ENCODE assay signal across 22 cellular contexts in the genomic region with DNA sequence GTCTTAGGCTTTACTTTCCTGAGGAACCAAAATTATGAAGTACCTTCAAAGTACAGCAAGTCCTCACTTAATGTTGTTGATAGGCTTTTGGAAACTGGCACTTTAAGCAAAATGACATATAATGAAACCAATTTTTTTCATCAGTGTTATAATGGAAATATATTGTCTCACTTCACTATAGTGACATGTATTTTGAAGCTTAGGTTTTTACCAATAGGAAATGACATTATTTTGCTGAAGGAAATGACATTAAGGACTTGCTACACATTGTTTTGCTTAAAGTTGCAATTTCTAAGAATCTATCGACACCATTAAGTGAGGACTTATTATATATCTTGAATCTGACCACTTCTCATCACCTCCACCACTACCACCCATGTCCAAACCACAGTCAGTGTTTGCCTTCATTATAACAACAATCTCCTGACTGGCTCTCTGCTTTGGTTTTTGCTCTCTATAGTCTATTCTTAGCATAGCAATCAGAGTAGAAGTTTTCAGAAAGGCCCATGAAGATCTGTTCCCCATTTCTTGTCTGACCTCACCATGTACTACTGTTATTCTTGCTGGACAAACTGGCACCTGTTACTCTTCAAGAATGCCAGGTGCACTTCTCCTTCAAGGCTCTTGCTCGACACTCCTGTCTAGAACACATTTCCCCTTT.
"Had no signal": no experiment of that assay in that cellular context is flagged by ENCODE, and none has a peak within 500 bp of the region (broad histone marks: within the 10 kb centered on the region; RNA-seq: fewer than 3 reads in every experiment).

No MANE protein-coding gene starts in this region.

- H3K4me3 Mint-ChIP-seq: activated CD4-positive, alpha-beta T cell treated with anti-CD3 and anti-CD28 coated beads, Interleukin-2, amount 10 ng/mL, durations not matched to agents 7 days and 5 days; activated CD8-positive, alpha-beta T cell treated with anti-CD3 and anti-CD28 coated beads, Interleukin-2, amount 10 ng/mL, durations not matched to agents 7 days and 5 days; activated T-helper 1 cell treated with anti-CD3 and anti-CD28 coated beads, Interleukin-12 subunit alpha, Interleukin-12 subunit beta, Interleukin-2, Interleukin-4 antibody, amounts not matched to agents 30 ng/mL and 10 ng/mL and 1 ng/mL, durations not matched to agents 14 hours and 24 hours and 36 hours; neural crest cell; stimulated activated effector memory CD8-positive, alpha-beta T cell treated with anti-CD3 and anti-CD28 coated beads, Interleukin-12 subunit alpha, Interleukin-12 subunit beta, amount 100 ng/mL, for 72 hours; T-helper 1 cell treated with Interleukin-12 subunit alpha and Interleukin-12 subunit beta and Interleukin-4 antibody, amounts not matched to agents 30 μg/mL and 1 μg/mL, for 36 hours; type B pancreatic cell had no signal

- DNase-seq: activated CD4-positive, alpha-beta T cell treated with anti-CD3 and anti-CD28 coated beads, Interleukin-2, amount 10 ng/mL, durations not matched to agents 7 days and 5 days; activated CD4-positive, CD25-positive, alpha-beta regulatory T cell; activated CD8-positive, alpha-beta T cell treated with anti-CD3 and anti-CD28 coated beads, Interleukin-2, amount 10 ng/mL, durations not matched to agents 7 days and 5 days; activated gamma-delta T cell; colonic mucosa; dorsolateral prefrontal cortex; heart left ventricle; islet precursor cell; left cardiac atrium; mesenchymal stem cell; occipital lobe; right lobe of liver; stimulated activated CD4-positive, alpha-beta T cell treated with anti-CD3 and anti-CD28 coated beads, Interleukin-2, amount 100 ng/mL, for 24 hours; T1000; testis had no signal

- H3K9me3 Mint-ChIP-seq: activated CD4-positive, alpha-beta T cell treated with anti-CD3 and anti-CD28 coated beads, Interleukin-2, amount 10 ng/mL, durations not matched to agents 7 days and 5 days; activated naive CD4-positive, alpha-beta T cell treated with anti-CD3 and anti-CD28 coated beads, Interleukin-2, amount 50 U/mL, for 72 hours; activated T-helper 1 cell treated with anti-CD3 and anti-CD28 coated beads, Interleukin-12 subunit alpha, Interleukin-12 subunit beta, Interleukin-2, Interleukin-4 antibody, amounts not matched to agents 30 ng/mL and 10 ng/mL and 1 ng/mL, durations not matched to agents 14 hours and 24 hours and 36 hours; T-helper 1 cell treated with Interleukin-12 subunit alpha and Interleukin-12 subunit beta and Interleukin-4 antibody, amounts not matched to agents 30 μg/mL and 1 μg/mL, for 36 hours; type B pancreatic cell had no signal

- H3K36me3 Mint-ChIP-seq: activated naive CD4-positive, alpha-beta T cell treated with anti-CD3 and anti-CD28 coated beads, Interleukin-2, amount 50 U/mL, for 72 hours; stimulated activated effector memory CD8-positive, alpha-beta T cell treated with anti-CD3 and anti-CD28 coated beads, Interleukin-12 subunit alpha, Interleukin-12 subunit beta, amount 100 ng/mL, for 72 hours; type B pancreatic cell had no signal

- ATAC-seq: activated CD8-positive, alpha-beta T cell treated with anti-CD3 and anti-CD28 coated beads, Interleukin-2, amount 10 ng/mL, durations not matched to agents 7 days and 5 days; heart left ventricle; left cardiac atrium; right lobe of liver had no signal

- H3K27me3 Mint-ChIP-seq: activated CD4-positive, alpha-beta T cell treated with anti-CD3 and anti-CD28 coated beads, Interleukin-2, amount 10 ng/mL, durations not matched to agents 7 days and 5 days; type B pancreatic cell had no signal

- H3K4me3 ChIP-seq: colonic mucosa, dorsolateral prefrontal cortex, heart left ventricle, right lobe of liver, skin epidermis, testis had no signal

- H3K27ac ChIP-seq: colonic mucosa, dorsolateral prefrontal cortex, heart left ventricle, right lobe of liver, skin epidermis, testis had no signal

- H3K36me3 ChIP-seq: colonic mucosa, heart left ventricle, right lobe of liver had no signal

- H3K9me3 ChIP-seq: colonic mucosa, heart left ventricle, right lobe of liver, testis had no signal

- H3K4me1 ChIP-seq: colonic mucosa, right lobe of liver, testis had no signal

- H3K27me3 ChIP-seq: colonic mucosa, dorsolateral prefrontal cortex, heart left ventricle, right lobe of liver, testis had no signal

- H3K27ac Mint-ChIP-seq: activated CD4-positive, alpha-beta T cell treated with anti-CD3 and anti-CD28 coated beads, Interleukin-2, amount 10 ng/mL, durations not matched to agents 7 days and 5 days; activated CD8-positive, alpha-beta T cell treated with anti-CD3 and anti-CD28 coated beads, Interleukin-2, amount 10 ng/mL, durations not matched to agents 7 days and 5 days; activated naive CD4-positive, alpha-beta T cell treated with anti-CD3 and anti-CD28 coated beads, Interleukin-2, amount 50 U/mL, for 72 hours; activated T-helper 1 cell treated with anti-CD3 and anti-CD28 coated beads, Interleukin-12 subunit alpha, Interleukin-12 subunit beta, Interleukin-2, Interleukin-4 antibody, amounts not matched to agents 30 ng/mL and 10 ng/mL and 1 ng/mL, durations not matched to agents 14 hours and 24 hours and 36 hours; stimulated activated effector memory CD8-positive, alpha-beta T cell treated with anti-CD3 and anti-CD28 coated beads, Interleukin-12 subunit alpha, Interleukin-12 subunit beta, amount 100 ng/mL, for 72 hours; T-helper 1 cell treated with Interleukin-12 subunit alpha and Interleukin-12 subunit beta and Interleukin-4 antibody, amounts not matched to agents 30 μg/mL and 1 μg/mL, for 36 hours; type B pancreatic cell had no signal

- H3K4me1 Mint-ChIP-seq: activated CD4-positive, alpha-beta T cell treated with anti-CD3 and anti-CD28 coated beads, Interleukin-2, amount 10 ng/mL, durations not matched to agents 7 days and 5 days; stimulated activated effector memory CD8-positive, alpha-beta T cell treated with anti-CD3 and anti-CD28 coated beads, Interleukin-12 subunit alpha, Interleukin-12 subunit beta, amount 100 ng/mL, for 72 hours had no signal
